ENCODE assay signal across 12 cellular contexts in genomic region chr18:58632557-58632956, GRCh38. TPM values are rescaled to one million over a fixed set of nuclear protein-coding genes. Genes with fewer than 3 reads are reported as not detected.
"Had no signal": no experiment of that assay in that cellular context is flagged by ENCODE, and none has a peak within 500 bp of the region (broad histone marks: within the 10 kb centered on the region; RNA-seq: fewer than 3 reads in every experiment).

No MANE protein-coding gene starts in this region.

- H3K4me3 ChIP-seq: adrenal gland, testis had no signal

- H3K36me3 ChIP-seq: adrenal gland, WERI-Rb-1 had no signal

- H3K27me3 ChIP-seq: adrenal gland, testis had no signal

- ATAC-seq: stimulated activated naive CD8-positive, alpha-beta T cell treated with anti-CD3 and anti-CD28 coated beads, Interleukin-15, amount 100 ng/mL, for 72 hours had no signal

- H3K4me1 ChIP-seq: adrenal gland, testis had no signal

- DNase-seq: activated CD4-positive, alpha-beta T cell treated with anti-CD3 and anti-CD28 coated beads for 48 hours; activated naive CD4-positive, alpha-beta T cell treated with anti-CD3 and anti-CD28 coated beads for 36 hours; central memory CD4-positive, alpha-beta T cell; dermis blood vessel endothelial cell; stimulated activated CD4-positive, alpha-beta T cell treated with anti-CD3 and anti-CD28 coated beads, Interleukin-15, amount 100 ng/mL, for 24 hours; stimulated activated CD4-positive, alpha-beta T cell treated with anti-CD3 and anti-CD28 coated beads, Interleukin-4, amount 100 ng/mL, for 24 hours; stimulated activated naive CD8-positive, alpha-beta T cell treated with anti-CD3 and anti-CD28 coated beads, Interleukin-15, amount 100 ng/mL, for 72 hours; testis; WERI-Rb-1 had no signal

- H3K9me3 ChIP-seq: adrenal gland, testis had no signal

- H3K27ac ChIP-seq: adrenal gland, testis, WERI-Rb-1 had no signal

RNA-seq across cellular contexts. Expression of gene ALPK2, which starts 3.7 kb away (rescaled TPM):
- total RNA-seq: mesenteric fat pad, neural crest cell had no signal
